Comparison of ENCODE assay signal across 1 cellular context in genomic region chr19:2236285-2237050, GRCh38.
TF ChIP-seq lines count a peak whose summit lies in the region.

A gene with protein sequence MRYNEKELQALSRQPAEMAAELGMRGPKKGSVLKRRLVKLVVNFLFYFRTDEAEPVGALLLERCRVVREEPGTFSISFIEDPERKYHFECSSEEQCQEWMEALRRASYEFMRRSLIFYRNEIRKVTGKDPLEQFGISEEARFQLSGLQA (minus strand): TSS chr19:2236329. CDS start chr19:2236248, 81 bp downstream.
SF3A2 (plus strand) TSS chr19:2236824; CDS start chr19:2243419, 6,595 bp downstream.

TF ChIP-seq in HepG2, 621 proteins besides CTCF, POLR2A, EP300 and RAD21 (continued from another document and continues in another):
- TF ChIP-seq ATF6 (CRISPR knock-in tag; conservative IDR thresholded peaks at IDR 0.05): peak; percentile 71; the same call in 1 of the 2 replicates
- TF ChIP-seq IKZF1 (IDR thresholded peaks at IDR 0.05): no peak
- peak; percentile 81; the same call in 1 of the 2 replicates for TF ChIP-seq NCOA5 (CRISPR knock-in tag; IDR thresholded peaks at IDR 0.05)
- TF ChIP-seq ZNF121 (CRISPR knock-in tag; IDR thresholded peaks at IDR 0.05): peak; percentile 19; the same call in 1 of the 2 replicates
- TF ChIP-seq ZNF784 (CRISPR knock-in tag; IDR thresholded peaks at IDR 0.05; ENCODE audit: borderline replicate concordance): peak; percentile 74; the same call in 1 of the 2 replicates
- no peak for TF ChIP-seq ZNF10 (CRISPR knock-in tag; IDR thresholded peaks at IDR 0.05; ENCODE audit: borderline replicate concordance, low read depth)
- peak; percentile 91 for TF ChIP-seq HDAC2 (CRISPR knock-in tag; IDR thresholded peaks at IDR 0.05)
- TF ChIP-seq MIER2 (CRISPR knock-in tag; IDR thresholded peaks at IDR 0.05): peak; percentile 40
- no peak for TF ChIP-seq ARNT (IDR thresholded peaks at IDR 0.05)
- peak; percentile 67 for TF ChIP-seq GATA4 (IDR thresholded peaks at IDR 0.05; ENCODE audit: borderline replicate concordance, low read depth)
- peak; percentile 73; the same call in 1 of the 2 replicates for TF ChIP-seq RFXANK (CRISPR knock-in tag; IDR thresholded peaks at IDR 0.05)
- TF ChIP-seq ZFP36L2 (CRISPR knock-in tag; IDR thresholded peaks at IDR 0.05): peak; percentile 81
- TF ChIP-seq SRF (IDR thresholded peaks at IDR 0.05; ENCODE audit: low read depth, low read length): no peak
- no peak for TF ChIP-seq MTF1 (CRISPR knock-in tag; IDR thresholded peaks at IDR 0.05)
- peak; percentile 40 for TF ChIP-seq AGO2 (optimal IDR thresholded peaks at IDR 0.05; ENCODE audit: low read depth, low read length)
- TF ChIP-seq CENPX (CRISPR knock-in tag; IDR thresholded peaks at IDR 0.05): no peak
- TF ChIP-seq, protein P1, sequence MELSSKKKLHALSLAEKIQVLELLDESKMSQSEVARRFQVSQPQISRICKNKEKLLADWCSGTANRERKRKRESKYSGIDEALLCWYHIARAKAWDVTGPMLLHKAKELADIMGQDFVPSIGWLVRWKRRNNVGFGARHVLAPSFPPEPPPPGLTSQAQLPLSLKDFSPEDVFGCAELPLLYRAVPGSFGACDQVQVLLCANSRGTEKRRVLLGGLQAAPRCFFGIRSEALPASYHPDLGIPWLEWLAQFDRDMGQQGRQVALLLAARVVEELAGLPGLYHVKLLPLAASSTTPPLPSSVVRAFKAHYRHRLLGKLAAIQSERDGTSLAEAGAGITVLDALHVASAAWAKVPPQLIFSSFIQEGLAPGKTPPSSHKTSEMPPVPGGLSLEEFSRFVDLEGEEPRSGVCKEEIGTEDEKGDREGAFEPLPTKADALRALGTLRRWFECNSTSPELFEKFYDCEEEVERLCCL (CRISPR knock-in tag; IDR thresholded peaks at IDR 0.05; ENCODE audit: borderline replicate concordance): peak; percentile 96; the same call in 1 of the 2 replicates
- TF ChIP-seq NFE2L2 (IDR thresholded peaks at IDR 0.05; ENCODE audit: low read length): no peak
- no peak for TF ChIP-seq TCF12 (IDR thresholded peaks at IDR 0.05)
- TF ChIP-seq TCF12 (CRISPR knock-in tag; IDR thresholded peaks at IDR 0.05): peak; percentile 29; the same call in 1 of the 2 replicates
- peak; percentile 95; the same call in 1 of the 2 replicates for TF ChIP-seq ZBTB39 (CRISPR knock-in tag; IDR thresholded peaks at IDR 0.05)
- TF ChIP-seq ZNF883 (CRISPR knock-in tag; IDR thresholded peaks at IDR 0.05; ENCODE audit: not compliant biosample characterization): peak; percentile 99
- peak; percentile 28; the same call in 1 of the 2 replicates for TF ChIP-seq ZNF34 (CRISPR knock-in tag; IDR thresholded peaks at IDR 0.05; ENCODE audit: borderline replicate concordance)
- no peak for TF ChIP-seq RORA (CRISPR knock-in tag; IDR thresholded peaks at IDR 0.05)
- peak; percentile 98 for TF ChIP-seq ZNF607 (CRISPR knock-in tag; IDR thresholded peaks at IDR 0.05; ENCODE audit: borderline replicate concordance)
- peak; percentile 99 for TF ChIP-seq ZFP41 (CRISPR knock-in tag; IDR thresholded peaks at IDR 0.05; ENCODE audit: borderline replicate concordance)
- TF ChIP-seq ZNF724P (CRISPR knock-in tag; IDR thresholded peaks at IDR 0.05; ENCODE audit: borderline replicate concordance): peak; percentile 96
- TF ChIP-seq ZNF562 (CRISPR knock-in tag; IDR thresholded peaks at IDR 0.05; ENCODE audit: borderline replicate concordance): peak; percentile 73; the same call in 1 of the 2 replicates
- TF ChIP-seq, protein P2, sequence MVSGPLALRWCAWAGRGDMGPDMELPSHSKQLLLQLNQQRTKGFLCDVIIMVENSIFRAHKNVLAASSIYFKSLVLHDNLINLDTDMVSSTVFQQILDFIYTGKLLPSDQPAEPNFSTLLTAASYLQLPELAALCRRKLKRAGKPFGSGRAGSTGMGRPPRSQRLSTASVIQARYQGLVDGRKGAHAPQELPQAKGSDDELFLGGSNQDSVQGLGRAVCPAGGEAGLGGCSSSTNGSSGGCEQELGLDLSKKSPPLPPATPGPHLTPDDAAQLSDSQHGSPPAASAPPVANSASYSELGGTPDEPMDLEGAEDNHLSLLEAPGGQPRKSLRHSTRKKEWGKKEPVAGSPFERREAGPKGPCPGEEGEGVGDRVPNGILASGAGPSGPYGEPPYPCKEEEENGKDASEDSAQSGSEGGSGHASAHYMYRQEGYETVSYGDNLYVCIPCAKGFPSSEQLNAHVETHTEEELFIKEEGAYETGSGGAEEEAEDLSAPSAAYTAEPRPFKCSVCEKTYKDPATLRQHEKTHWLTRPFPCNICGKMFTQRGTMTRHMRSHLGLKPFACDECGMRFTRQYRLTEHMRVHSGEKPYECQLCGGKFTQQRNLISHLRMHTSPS (CRISPR knock-in tag; IDR thresholded peaks at IDR 0.05; ENCODE audit: low read depth): peak; percentile 80
- no peak; the same call in 1 of the 2 replicates for TF ChIP-seq SIN3A (IDR thresholded peaks at IDR 0.05; ENCODE audit: borderline replicate concordance, low read depth, low read length)
- peak; percentile 99 for TF ChIP-seq ZNF878 (CRISPR knock-in tag; IDR thresholded peaks at IDR 0.05)
- peak; percentile 84 for TF ChIP-seq POLR2G (IDR thresholded peaks at IDR 0.05; ENCODE audit: low read depth, low read length)
- no peak for TF ChIP-seq HNF4G (IDR thresholded peaks at IDR 0.05; ENCODE audit: borderline replicate concordance, low read depth, low read length)
- peak; percentile 14; the same call in 1 of the 2 replicates for TF ChIP-seq HNF4G (CRISPR knock-in tag; IDR thresholded peaks at IDR 0.05; ENCODE audit: borderline replicate concordance, low read depth)
- TF ChIP-seq SRY (CRISPR knock-in tag; IDR thresholded peaks at IDR 0.05): peak; percentile 81
- TF ChIP-seq ZNF619 (CRISPR knock-in tag; IDR thresholded peaks at IDR 0.05): no peak; the same call in 1 of the 2 replicates
- peak; percentile 91; the same call in 1 of the 2 replicates for TF ChIP-seq SALL2 (CRISPR knock-in tag; IDR thresholded peaks at IDR 0.05)
- TF ChIP-seq EZH2 (conservative IDR thresholded peaks at IDR 0.05; ENCODE audit: low read depth, low read length): no peak
- TF ChIP-seq NR3C1 (CRISPR knock-in tag; IDR thresholded peaks at IDR 0.05): no peak
- TF ChIP-seq POLR2AphosphoS5 (IDR thresholded peaks at IDR 0.05; ENCODE audit: low read depth, low read length): peak; percentile 59
- peak; percentile 93 for TF ChIP-seq ZNF678 (CRISPR knock-in tag; IDR thresholded peaks at IDR 0.05)
- TF ChIP-seq, protein P3, sequence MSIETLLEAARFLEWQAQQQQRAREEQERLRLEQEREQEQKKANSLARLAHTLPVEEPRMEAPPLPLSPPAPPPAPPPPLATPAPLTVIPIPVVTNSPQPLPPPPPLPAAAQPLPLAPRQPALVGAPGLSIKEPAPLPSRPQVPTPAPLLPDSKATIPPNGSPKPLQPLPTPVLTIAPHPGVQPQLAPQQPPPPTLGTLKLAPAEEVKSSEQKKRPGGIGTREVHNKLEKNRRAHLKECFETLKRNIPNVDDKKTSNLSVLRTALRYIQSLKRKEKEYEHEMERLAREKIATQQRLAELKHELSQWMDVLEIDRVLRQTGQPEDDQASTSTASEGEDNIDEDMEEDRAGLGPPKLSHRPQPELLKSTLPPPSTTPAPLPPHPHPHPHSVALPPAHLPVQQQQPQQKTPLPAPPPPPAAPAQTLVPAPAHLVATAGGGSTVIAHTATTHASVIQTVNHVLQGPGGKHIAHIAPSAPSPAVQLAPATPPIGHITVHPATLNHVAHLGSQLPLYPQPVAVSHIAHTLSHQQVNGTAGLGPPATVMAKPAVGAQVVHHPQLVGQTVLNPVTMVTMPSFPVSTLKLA (IDR thresholded peaks at IDR 0.05): 0 out of 2 replicates have a peak, but pooled peaks have one; percentile 34
- peak; percentile 98 for TF ChIP-seq ZNF749 (CRISPR knock-in tag; IDR thresholded peaks at IDR 0.05; ENCODE audit: borderline replicate concordance)
- no peak for TF ChIP-seq NR2F6 (IDR thresholded peaks at IDR 0.05)
- peak; percentile 56 for TF ChIP-seq NR2F6 (CRISPR knock-in tag; IDR thresholded peaks at IDR 0.05)
- peak; percentile 84 for TF ChIP-seq SMYD3 (CRISPR knock-in tag; IDR thresholded peaks at IDR 0.05)
- TF ChIP-seq, protein P4, sequence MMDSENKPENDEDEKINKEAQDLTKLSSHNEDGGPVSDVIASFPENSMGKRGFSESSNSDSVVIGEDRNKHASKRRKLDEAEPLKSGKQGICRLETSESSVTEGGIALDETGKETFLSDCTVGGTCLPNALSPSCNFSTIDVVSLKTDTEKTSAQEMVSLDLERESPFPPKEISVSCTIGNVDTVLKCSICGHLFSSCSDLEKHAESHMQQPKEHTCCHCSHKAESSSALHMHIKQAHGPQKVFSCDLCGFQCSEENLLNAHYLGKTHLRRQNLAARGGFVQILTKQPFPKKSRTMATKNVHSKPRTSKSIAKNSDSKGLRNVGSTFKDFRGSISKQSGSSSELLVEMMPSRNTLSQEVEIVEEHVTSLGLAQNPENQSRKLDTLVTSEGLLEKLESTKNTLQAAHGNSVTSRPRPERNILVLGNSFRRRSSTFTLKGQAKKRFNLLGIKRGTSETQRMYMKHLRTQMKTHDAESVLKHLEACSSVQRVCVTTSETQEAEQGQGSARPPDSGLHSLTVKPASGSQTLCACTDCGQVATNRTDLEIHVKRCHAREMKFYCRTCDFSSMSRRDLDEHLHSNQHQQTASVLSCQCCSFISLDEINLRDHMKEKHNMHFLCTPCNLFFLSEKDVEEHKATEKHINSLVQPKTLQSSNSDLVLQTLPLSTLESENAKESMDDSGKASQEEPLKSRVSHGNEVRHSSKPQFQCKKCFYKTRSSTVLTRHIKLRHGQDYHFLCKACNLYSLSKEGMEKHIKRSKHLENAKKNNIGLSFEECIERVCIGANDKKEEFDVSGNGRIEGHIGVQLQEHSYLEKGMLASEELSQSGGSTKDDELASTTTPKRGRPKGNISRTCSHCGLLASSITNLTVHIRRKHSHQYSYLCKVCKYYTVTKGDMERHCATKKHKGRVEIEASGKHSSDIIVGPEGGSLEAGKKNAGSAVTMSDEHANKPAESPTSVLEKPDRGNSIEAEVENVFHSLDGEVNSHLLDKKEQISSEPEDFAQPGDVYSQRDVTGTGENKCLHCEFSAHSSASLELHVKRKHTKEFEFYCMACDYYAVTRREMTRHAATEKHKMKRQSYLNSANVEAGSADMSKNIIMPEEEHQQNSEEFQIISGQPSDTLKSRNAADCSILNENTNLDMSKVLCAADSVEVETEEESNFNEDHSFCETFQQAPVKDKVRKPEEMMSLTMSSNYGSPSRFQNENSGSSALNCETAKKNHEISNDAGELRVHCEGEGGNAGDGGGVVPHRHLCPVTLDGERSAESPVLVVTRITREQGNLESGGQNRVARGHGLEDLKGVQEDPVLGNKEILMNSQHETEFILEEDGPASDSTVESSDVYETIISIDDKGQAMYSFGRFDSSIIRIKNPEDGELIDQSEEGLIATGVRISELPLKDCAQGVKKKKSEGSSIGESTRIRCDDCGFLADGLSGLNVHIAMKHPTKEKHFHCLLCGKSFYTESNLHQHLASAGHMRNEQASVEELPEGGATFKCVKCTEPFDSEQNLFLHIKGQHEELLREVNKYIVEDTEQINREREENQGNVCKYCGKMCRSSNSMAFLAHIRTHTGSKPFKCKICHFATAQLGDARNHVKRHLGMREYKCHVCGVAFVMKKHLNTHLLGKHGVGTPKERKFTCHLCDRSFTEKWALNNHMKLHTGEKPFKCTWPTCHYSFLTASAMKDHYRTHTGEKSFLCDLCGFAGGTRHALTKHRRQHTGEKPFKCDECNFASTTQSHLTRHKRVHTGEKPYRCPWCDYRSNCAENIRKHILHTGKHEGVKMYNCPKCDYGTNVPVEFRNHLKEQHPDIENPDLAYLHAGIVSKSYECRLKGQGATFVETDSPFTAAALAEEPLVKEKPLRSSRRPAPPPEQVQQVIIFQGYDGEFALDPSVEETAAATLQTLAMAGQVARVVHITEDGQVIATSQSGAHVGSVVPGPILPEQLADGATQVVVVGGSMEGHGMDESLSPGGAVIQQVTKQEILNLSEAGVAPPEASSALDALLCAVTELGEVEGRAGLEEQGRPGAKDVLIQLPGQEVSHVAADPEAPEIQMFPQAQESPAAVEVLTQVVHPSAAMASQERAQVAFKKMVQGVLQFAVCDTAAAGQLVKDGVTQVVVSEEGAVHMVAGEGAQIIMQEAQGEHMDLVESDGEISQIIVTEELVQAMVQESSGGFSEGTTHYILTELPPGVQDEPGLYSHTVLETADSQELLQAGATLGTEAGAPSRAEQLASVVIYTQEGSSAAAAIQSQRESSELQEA (CRISPR knock-in tag; IDR thresholded peaks at IDR 0.05; ENCODE audit: not compliant biosample characterization): peak; percentile 87
